In the genomic region with DNA sequence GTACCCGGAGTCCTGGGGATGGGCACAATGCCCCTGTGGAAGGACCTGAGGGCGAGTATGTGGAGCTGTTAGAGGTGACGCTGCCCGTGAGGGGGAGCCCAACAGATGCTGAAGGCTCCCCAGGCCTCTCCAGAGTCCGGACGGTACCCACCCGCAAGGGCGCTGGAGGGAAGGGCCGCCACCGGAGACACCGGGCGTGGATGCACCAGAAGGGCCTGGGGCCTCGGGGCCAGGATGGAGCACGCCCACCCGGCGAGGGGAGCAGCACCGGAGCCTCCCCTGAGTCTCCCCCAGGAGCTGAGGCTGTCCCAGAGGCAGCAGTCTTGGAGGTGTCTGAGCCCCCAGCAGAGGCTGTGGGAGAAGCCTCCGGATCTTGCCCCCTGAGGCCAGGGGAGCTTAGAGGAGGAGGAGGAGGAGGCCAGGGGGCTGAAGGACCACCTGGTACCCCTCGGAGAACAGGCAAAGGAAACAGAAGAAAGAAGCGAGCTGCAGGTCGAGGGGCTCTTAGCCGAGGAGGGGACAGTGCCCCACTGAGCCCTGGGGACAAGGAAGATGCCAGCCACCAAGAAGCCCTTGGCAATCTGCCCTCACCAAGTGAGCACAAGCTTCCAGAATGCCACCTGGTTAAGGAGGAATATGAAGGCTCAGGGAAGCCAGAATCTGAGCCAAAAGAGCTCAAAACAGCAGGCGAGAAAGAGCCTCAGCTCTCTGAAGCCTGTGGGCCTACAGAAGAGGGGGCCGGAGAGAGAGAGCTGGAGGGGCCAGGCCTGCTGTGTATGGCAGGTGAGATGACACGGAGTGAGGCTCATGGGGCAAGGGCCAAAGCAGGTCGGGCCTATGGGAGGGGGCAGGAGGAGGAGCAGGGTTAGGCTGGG, we compare ENCODE assay signal across 1 cellular context.
TF ChIP-seq lines count a peak whose summit lies in the region.

No MANE protein-coding gene starts in this region.

TF ChIP-seq in IMR-90, 13 proteins besides CTCF, POLR2A, EP300 and RAD21:
- no peak for TF ChIP-seq BHLHE40 (IDR thresholded peaks at IDR 0.05; ENCODE audit: low read depth, low read length)
- no peak for TF ChIP-seq CHD1 (IDR thresholded peaks at IDR 0.05; ENCODE audit: low read depth, low read length)
- no peak for TF ChIP-seq SMC3 (IDR thresholded peaks at IDR 0.05; ENCODE audit: low read depth, low read length)
- TF ChIP-seq, protein P1, sequence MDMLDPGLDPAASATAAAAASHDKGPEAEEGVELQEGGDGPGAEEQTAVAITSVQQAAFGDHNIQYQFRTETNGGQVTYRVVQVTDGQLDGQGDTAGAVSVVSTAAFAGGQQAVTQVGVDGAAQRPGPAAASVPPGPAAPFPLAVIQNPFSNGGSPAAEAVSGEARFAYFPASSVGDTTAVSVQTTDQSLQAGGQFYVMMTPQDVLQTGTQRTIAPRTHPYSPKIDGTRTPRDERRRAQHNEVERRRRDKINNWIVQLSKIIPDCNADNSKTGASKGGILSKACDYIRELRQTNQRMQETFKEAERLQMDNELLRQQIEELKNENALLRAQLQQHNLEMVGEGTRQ (IDR thresholded peaks at IDR 0.05; ENCODE audit: low read depth, low read length): no peak
- TF ChIP-seq MXI1 (IDR thresholded peaks at IDR 0.05; ENCODE audit: borderline replicate concordance, low read depth, low read length): no peak
- TF ChIP-seq RCOR1 (IDR thresholded peaks at IDR 0.05; ENCODE audit: insufficient replicate concordance, low read length): no peak
- no peak for TF ChIP-seq MAZ (IDR thresholded peaks at IDR 0.05; ENCODE audit: borderline replicate concordance, low read depth, low read length)
- no peak for TF ChIP-seq FOS (IDR thresholded peaks at IDR 0.05; ENCODE audit: low read depth, low read length)
- TF ChIP-seq NFE2L2 (IDR thresholded peaks at IDR 0.05; ENCODE audit: low read depth, low read length): no peak
- no peak for TF ChIP-seq RFX5 (IDR thresholded peaks at IDR 0.05; ENCODE audit: low read depth, low read length)
